In the genomic region with DNA sequence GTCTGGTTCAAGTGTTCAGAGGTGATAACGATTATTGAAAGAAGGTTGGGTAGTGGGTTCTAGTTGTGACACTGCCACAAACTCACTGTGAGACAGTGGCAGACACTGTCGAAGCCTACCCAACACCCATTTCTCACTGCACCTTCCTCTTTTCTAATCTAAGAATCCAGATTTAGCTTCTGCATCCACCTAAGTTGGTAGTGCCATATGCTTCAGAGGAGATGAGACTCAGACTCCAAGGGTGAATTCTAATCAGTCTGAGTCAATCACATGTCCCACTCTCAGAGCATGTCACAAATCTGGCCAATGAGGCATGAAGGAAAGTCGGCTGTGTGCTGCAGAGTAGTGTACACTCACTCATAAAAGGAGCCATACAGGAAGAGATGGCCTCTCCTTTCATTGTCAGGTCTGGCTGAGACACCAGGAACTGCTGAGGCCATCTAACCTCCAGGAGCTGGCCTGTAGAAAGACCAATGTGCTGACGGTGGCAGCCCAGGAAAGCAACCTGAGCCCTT, we compare ENCODE assay signal across 22 cellular contexts.
"Had no signal": no experiment of that assay in that cellular context is flagged by ENCODE, and none has a peak within 500 bp of the region (broad histone marks: within the 10 kb centered on the region; RNA-seq: fewer than 3 reads in every experiment).

No MANE protein-coding gene starts in this region.

- H3K27ac ChIP-seq: cardiac muscle cell, heart right ventricle, left lung, neural progenitor cell, sigmoid colon, testis, vagina had no signal

- H3K4me1 ChIP-seq: left lung, neural progenitor cell, sigmoid colon, testis, vagina had no signal

- H3K4me3 Mint-ChIP-seq: activated CD4-positive, alpha-beta memory T cell treated with anti-CD3 and anti-CD28 coated beads, Interleukin-2, amount 10 ng/mL, durations not matched to agents 7 days and 5 days; activated CD8-positive, alpha-beta memory T cell treated with anti-CD3 and anti-CD28 coated beads, Interleukin-2, amount 10 ng/mL, durations not matched to agents 7 days and 5 days; activated naive CD4-positive, alpha-beta T cell treated with anti-CD3 and anti-CD28 coated beads, Interleukin-2, amount 10 ng/mL, durations not matched to agents 7 days and 5 days; naive thymus-derived CD4-positive, alpha-beta T cell; neural progenitor cell had no signal

- H3K36me3 Mint-ChIP-seq: neural progenitor cell had no signal

- H3K27ac Mint-ChIP-seq: activated CD4-positive, alpha-beta memory T cell treated with anti-CD3 and anti-CD28 coated beads, Interleukin-2, amount 10 ng/mL, durations not matched to agents 7 days and 5 days; activated CD8-positive, alpha-beta memory T cell treated with anti-CD3 and anti-CD28 coated beads, Interleukin-2, amount 10 ng/mL, durations not matched to agents 7 days and 5 days; activated naive CD4-positive, alpha-beta T cell treated with anti-CD3 and anti-CD28 coated beads, Interleukin-2, amount 10 ng/mL, durations not matched to agents 7 days and 5 days; neural progenitor cell had no signal

- H3K36me3 ChIP-seq: cardiac muscle cell, heart right ventricle, left lung, neural progenitor cell, sigmoid colon, vagina had no signal

- DNase-seq: activated CD4-positive, alpha-beta memory T cell treated with anti-CD3 and anti-CD28 coated beads, Interleukin-2, amount 10 ng/mL, durations not matched to agents 7 days and 5 days; activated CD4-positive, alpha-beta T cell treated with anti-CD3 and anti-CD28 coated beads for 4 hours; activated CD4-positive, CD25-positive, alpha-beta regulatory T cell; activated CD8-positive, alpha-beta memory T cell treated with anti-CD3 and anti-CD28 coated beads, Interleukin-2, amount 10 ng/mL, durations not matched to agents 7 days and 5 days; activated effector memory CD4-positive, alpha-beta T cell treated with anti-CD3 and anti-CD28 coated beads, Interleukin-2, amount 50 U/mL, for 16 hours; activated naive CD4-positive, alpha-beta T cell treated with anti-CD3 and anti-CD28 coated beads, Interleukin-2, amount 10 ng/mL, durations not matched to agents 7 days and 5 days; activated T-cell treated with anti-CD3 and anti-CD28 coated beads for 4 hours; amygdala; heart right ventricle; left lung; naive thymus-derived CD4-positive, alpha-beta T cell; retina; sigmoid colon; stimulated activated CD4-positive, alpha-beta T cell treated with anti-CD3 and anti-CD28 coated beads, Interleukin-15, amount 100 ng/mL, for 24 hours; stimulated activated naive CD4-positive, alpha-beta T cell; testis; trophoblast cell had no signal

- H3K4me1 Mint-ChIP-seq: activated naive CD4-positive, alpha-beta T cell treated with anti-CD3 and anti-CD28 coated beads, Interleukin-2, amount 10 ng/mL, durations not matched to agents 7 days and 5 days; neural progenitor cell had no signal

- H3K27me3 Mint-ChIP-seq: activated CD4-positive, alpha-beta memory T cell treated with anti-CD3 and anti-CD28 coated beads, Interleukin-2, amount 10 ng/mL, durations not matched to agents 7 days and 5 days; activated CD8-positive, alpha-beta memory T cell treated with anti-CD3 and anti-CD28 coated beads, Interleukin-2, amount 10 ng/mL, durations not matched to agents 7 days and 5 days; activated naive CD4-positive, alpha-beta T cell treated with anti-CD3 and anti-CD28 coated beads, Interleukin-2, amount 10 ng/mL, durations not matched to agents 7 days and 5 days; naive thymus-derived CD4-positive, alpha-beta T cell had no signal

- H3K9me3 ChIP-seq: heart right ventricle, left lung, sigmoid colon, testis, vagina had no signal

- H3K4me3 ChIP-seq: cardiac muscle cell, heart right ventricle, left lung, lung, neural progenitor cell, sigmoid colon, smooth muscle cell, testis, vagina had no signal

- ATAC-seq: activated CD8-positive, alpha-beta memory T cell treated with anti-CD3 and anti-CD28 coated beads, Interleukin-2, amount 10 ng/mL, durations not matched to agents 7 days and 5 days; heart right ventricle; left lung; naive thymus-derived CD4-positive, alpha-beta T cell had no signal

- H3K27me3 ChIP-seq: cardiac muscle cell, heart right ventricle, left lung, neural progenitor cell, sigmoid colon, testis, vagina had no signal

- H3K9me3 Mint-ChIP-seq: neural progenitor cell had no signal
